ENCODE assay signal across 31 cellular contexts in genomic region chr1:9711466-9712020, GRCh38.
DNase-seq lines count a peak whose midpoint lies in the region; ATAC-seq, FAIRE-seq and TF ChIP-seq lines count a peak whose summit lies in the region.
"Had no signal": no experiment of that assay in that cellular context is flagged by ENCODE, and none has a peak within 500 bp of the region (broad histone marks: within the 10 kb centered on the region; RNA-seq: fewer than 3 reads in every experiment).

No MANE protein-coding gene starts in this region.

- peaks cover 67% of the 10 kb centered on the region for H3K4me1 Mint-ChIP-seq in activated naive CD4-positive, alpha-beta T cell treated with anti-CD3 and anti-CD28 coated beads, Interleukin-2, amount 50 U/mL, for 24 hours
- H3K4me1 Mint-ChIP-seq in T-helper 17 cell, result peaks cover 18% of the 10 kb centered on the region
- peaks cover 20 to 33% of the 10 kb centered on the region in 2 donors for H3K4me1 Mint-ChIP-seq in stimulated activated naive B cell treated with anti-CD40 and anti-IgM and Interleukin-4, amounts not matched to agents 10 μg/mL and 1 μg/mL and 100 μg/mL, for 72 hours

- no peak for FAIRE-seq in H54 (lab: Jason Lieb, UNC)
- FAIRE-seq: astrocyte, urothelium cell line had no signal

- peaks cover 13% of the 10 kb centered on the region for H3K36me3 Mint-ChIP-seq in activated naive CD4-positive, alpha-beta T cell treated with anti-CD3 and anti-CD28 coated beads, Interleukin-2, amount 50 U/mL, for 24 hours
- H3K36me3 Mint-ChIP-seq in T-helper 17 cell (ENCODE audit: low read depth), result peaks cover 3% of the 10 kb centered on the region
- peaks cover 40 to 55% of the 10 kb centered on the region in 2 donors for H3K36me3 Mint-ChIP-seq in stimulated activated naive B cell treated with anti-CD40 and anti-IgM and Interleukin-4, amounts not matched to agents 10 μg/mL and 1 μg/mL and 100 μg/mL, for 72 hours

- no peaks in the 10 kb centered on the region for H3K9me3 Mint-ChIP-seq in activated naive CD4-positive, alpha-beta T cell treated with anti-CD3 and anti-CD28 coated beads, Interleukin-2, amount 50 U/mL, for 24 hours
- H3K9me3 Mint-ChIP-seq in stimulated activated naive B cell treated with anti-CD40 and anti-IgM and Interleukin-4, amounts not matched to agents 10 μg/mL and 1 μg/mL and 100 μg/mL, for 72 hours, result no peaks in the 10 kb centered on the region
- H3K9me3 Mint-ChIP-seq: activated naive CD4-positive, alpha-beta T cell treated with anti-CD3 and anti-CD28 coated beads, Interleukin-2, amount 50 U/mL, for 72 hours; endodermal cell had no signal

- DNase-seq in activated naive CD4-positive, alpha-beta T cell (lab: John Stamatoyannopoulos, UW), result no peak
- DNase-seq in T-helper 17 cell (no peak), stomach (no peak), H54 (ENCODE audit: insufficient read length, low spot score) (no peak)
- DNase-seq in central memory CD4-positive, alpha-beta T cell, result peak; percentile 38
- DNase-seq in stimulated activated naive B cell treated with anti-CD40 and anti-IgM and Interleukin-4, amounts not matched to agents 10 μg/mL and 1 μg/mL and 100 μg/mL, for 72 hours, result no peak
- DNase-seq: activated CD4-positive, alpha-beta T cell treated with anti-CD3 and anti-CD28 coated beads, Interleukin-2, amount 50 U/mL, for 48 hours; activated T-cell treated with anti-CD3 and anti-CD28 coated beads, Interleukin-2, amount 50 U/mL, for 1 hour; cortex of kidney; endodermal cell; foreskin keratinocyte; heart right ventricle; Kasumi-1; kidney glomerular epithelial cell; lower lobe of right lung; NCI-H1436 treated with DMSO at 0.1 percent for 48 hours; NCI-H345; NCI-H774; posterior cingulate gyrus; right lobe of liver; stimulated activated CD4-positive, alpha-beta T cell treated with anti-CD3 and anti-CD28 coated beads, Interleukin-12 subunit alpha, Interleukin-12 subunit beta, amount 100 ng/mL, for 4 hours; stimulated activated CD4-positive, alpha-beta T cell treated with anti-CD3 and anti-CD28 coated beads, Interleukin-4, amount 100 ng/mL, for 1 hour had no signal

- 83 to 91% (median 87%) methylated on average over 9 of the region's 9 CpGs for WGBS in stomach, 5 donors

- no peak for TF ChIP-seq EP300 in stomach (IDR thresholded peaks at IDR 0.05)

- ATAC-seq in T-helper 17 cell, result peak; percentile 20
- ATAC-seq in stimulated activated naive B cell treated with anti-CD40 and anti-IgM and Interleukin-4, amounts not matched to agents 10 μg/mL and 1 μg/mL and 100 μg/mL, for 72 hours (replicated peaks), result peak; percentile 46 to 60
- ATAC-seq: activated naive CD4-positive, alpha-beta T cell treated with anti-CD3 and anti-CD28 coated beads, Interleukin-2, amount 50 U/mL, for 72 hours; foreskin keratinocyte; heart right ventricle; lower lobe of right lung; right lobe of liver had no signal

- peaks cover 7 to 60% (median 53%) of the 10 kb centered on the region in 4 donors for H3K36me3 ChIP-seq in stomach
- H3K36me3 ChIP-seq: right lobe of liver had no signal

- TF ChIP-seq POLR2A in stomach (IDR thresholded peaks at IDR 0.05), result no peak
- TF ChIP-seq POLR2A in H54 (IDR thresholded peaks at IDR 0.05; ENCODE audit: low read depth, low read length), result no peak

- no peak overlapping the region for H3K27ac ChIP-seq in stomach
- H3K27ac ChIP-seq: C4-2B, esophagus muscularis mucosa, foreskin keratinocyte, heart right ventricle, HL-60, lower lobe of right lung, right lobe of liver, thoracic aorta, VCaP had no signal

- no peak for TF ChIP-seq CTCF in stomach (IDR thresholded peaks at IDR 0.05)

- H3K9me3 ChIP-seq in T-helper 17 cell (ENCODE audit: control insufficient read depth, low read length, poor library complexity, severe bottlenecking) (no peaks in the 10 kb centered on the region), stomach (no peaks in the 10 kb centered on the region)
- H3K9me3 ChIP-seq: esophagus muscularis mucosa, heart right ventricle, lower lobe of right lung, right lobe of liver, thoracic aorta had no signal

- no peaks in the 10 kb centered on the region for H3K27me3 ChIP-seq in stomach
- H3K27me3 ChIP-seq: esophagus muscularis mucosa, foreskin keratinocyte, heart right ventricle, right lobe of liver had no signal

- H3K4me1 ChIP-seq in stomach, result no peaks in the 10 kb centered on the region
- H3K4me1 ChIP-seq: esophagus muscularis mucosa, foreskin keratinocyte, lower lobe of right lung, right lobe of liver had no signal

- H3K27me3 Mint-ChIP-seq in activated naive CD4-positive, alpha-beta T cell treated with anti-CD3 and anti-CD28 coated beads, Interleukin-2, amount 50 U/mL, for 24 hours, result no peaks in the 10 kb centered on the region
- no peaks in the 10 kb centered on the region for H3K27me3 Mint-ChIP-seq in T-helper 17 cell
- H3K27me3 Mint-ChIP-seq in stimulated activated naive B cell treated with anti-CD40 and anti-IgM and Interleukin-4, amounts not matched to agents 10 μg/mL and 1 μg/mL and 100 μg/mL, for 72 hours, result no peaks in the 10 kb centered on the region

- intact Hi-C loops in stomach (cut with DNase I; ENCODE audit: low total_unique reads), result no loop called here

- no peak overlapping the region for H3K4me3 Mint-ChIP-seq in activated naive CD4-positive, alpha-beta T cell treated with anti-CD3 and anti-CD28 coated beads, Interleukin-2, amount 50 U/mL, for 24 hours
- H3K4me3 Mint-ChIP-seq in T-helper 17 cell, result no peak overlapping the region
- no peak overlapping the region for H3K4me3 Mint-ChIP-seq in stimulated activated naive B cell treated with anti-CD40 and anti-IgM and Interleukin-4, amounts not matched to agents 10 μg/mL and 1 μg/mL and 100 μg/mL, for 72 hours
- H3K4me3 Mint-ChIP-seq: endodermal cell had no signal

- no peak overlapping the region for H3K4me3 ChIP-seq in stomach
- H3K4me3 ChIP-seq: esophagus muscularis mucosa, heart right ventricle, lower lobe of right lung, right lobe of liver, thoracic aorta had no signal

- peak overlapping the region; percentile 59 for H3K27ac Mint-ChIP-seq in activated naive CD4-positive, alpha-beta T cell treated with anti-CD3 and anti-CD28 coated beads, Interleukin-2, amount 50 U/mL, for 24 hours
- peak overlapping the region; percentile 78 for H3K27ac Mint-ChIP-seq in T-helper 17 cell
- peak overlapping the region; percentile 79 for H3K27ac Mint-ChIP-seq in stimulated activated naive B cell treated with anti-CD40 and anti-IgM and Interleukin-4, amounts not matched to agents 10 μg/mL and 1 μg/mL and 100 μg/mL, for 72 hours
- H3K27ac Mint-ChIP-seq: endodermal cell had no signal
